14 cellular contexts compared by ENCODE assay signal in genomic region chr6:139448094-139448649, GRCh38.
DNase-seq lines count a peak whose midpoint lies in the region; ATAC-seq, FAIRE-seq and TF ChIP-seq lines count a peak whose summit lies in the region.
"Had no signal": no experiment of that assay in that cellular context is flagged by ENCODE, and none has a peak within 500 bp of the region (broad histone marks: within the 10 kb centered on the region; RNA-seq: fewer than 3 reads in every experiment).

No MANE protein-coding gene starts in this region.

- H3K4me1 Mint-ChIP-seq in dendritic cell treated with granulocyte-macrophage colony-stimulating factor and Interleukin-4, amounts not matched to agents 40 ng/mL and 50 ng/mL, for 4 days (ENCODE audit: low read depth): peaks cover 57% of the 10 kb centered on the region

- no peak overlapping the region for H3K4me3 Mint-ChIP-seq in dendritic cell treated with granulocyte-macrophage colony-stimulating factor and Interleukin-4, amounts not matched to agents 40 ng/mL and 50 ng/mL, for 4 days
- H3K4me3 Mint-ChIP-seq: CD4-positive, CD25-positive, alpha-beta regulatory T cell had no signal

- ATAC-seq in GM21390 (IDR thresholded peaks at IDR 0.05; ENCODE audit: unreplicated experiment) (peak; percentile 88), HG03135 (IDR thresholded peaks at IDR 0.05; ENCODE audit: unreplicated experiment) (peak; percentile 85)
- ATAC-seq: upper lobe of right lung had no signal

- no peak for TF ChIP-seq EP300 in suprapubic skin (IDR thresholded peaks at IDR 0.05)

- H3K9me3 Mint-ChIP-seq in dendritic cell treated with granulocyte-macrophage colony-stimulating factor and Interleukin-4, amounts not matched to agents 40 ng/mL and 50 ng/mL, for 4 days: peaks cover 6% of the 10 kb centered on the region
- H3K9me3 Mint-ChIP-seq: CD4-positive, CD25-positive, alpha-beta regulatory T cell had no signal

- H3K27me3 ChIP-seq in suprapubic skin: no peaks in the 10 kb centered on the region
- H3K27me3 ChIP-seq: upper lobe of right lung had no signal

- DNase-seq in GM12892 (ENCODE audit: insufficient read length) (no peak), DMS153 treated with DMSO at 0.1 percent for 48 hours (lab: John Stamatoyannopoulos, UW; ENCODE audit: unreplicated experiment) (no peak), SHP77 (lab: John Stamatoyannopoulos, UW) (no peak), suprapubic skin (ENCODE audit: low spot score in 2 of 2) (no peak), midbrain (lab: John Stamatoyannopoulos, UW) (no peak)
- DNase-seq: CD4-positive, CD25-positive, alpha-beta regulatory T cell; cerebellar nuclear complex; stimulated activated CD4-positive, alpha-beta T cell treated with anti-CD3 and anti-CD28 coated beads, Interleukin-12 subunit alpha, Interleukin-12 subunit beta, amount 100 ng/mL, for 4 hours; upper lobe of right lung had no signal

- no peak overlapping the region for H3K27ac ChIP-seq in suprapubic skin
- H3K27ac ChIP-seq: PC-9, upper lobe of right lung had no signal

- FAIRE-seq in GM12892 (lab: Jason Lieb, UNC): peak; percentile 66
- FAIRE-seq: islet of Langerhans had no signal

- H3K27me3 Mint-ChIP-seq in dendritic cell treated with granulocyte-macrophage colony-stimulating factor and Interleukin-4, amounts not matched to agents 40 ng/mL and 50 ng/mL, for 4 days: no peaks in the 10 kb centered on the region

- intact Hi-C loops in dendritic cell treated with granulocyte-macrophage colony-stimulating factor and Interleukin-4, amounts not matched to agents 40 ng/mL and 50 ng/mL, for 4 days (cut with micrococcal nuclease): loop anchor here (2.0 kb wide), 1 partner anchor 73 kb away; the partner anchor contains the start of gene CITED2

- H3K4me1 ChIP-seq in suprapubic skin: peaks cover 3% of the 10 kb centered on the region
- H3K4me1 ChIP-seq: upper lobe of right lung had no signal

- peak overlapping the region; percentile 78 for H3K27ac Mint-ChIP-seq in dendritic cell treated with granulocyte-macrophage colony-stimulating factor and Interleukin-4, amounts not matched to agents 40 ng/mL and 50 ng/mL, for 4 days
- H3K27ac Mint-ChIP-seq: CD4-positive, CD25-positive, alpha-beta regulatory T cell had no signal

- no peaks in the 10 kb centered on the region for H3K36me3 Mint-ChIP-seq in dendritic cell treated with granulocyte-macrophage colony-stimulating factor and Interleukin-4, amounts not matched to agents 40 ng/mL and 50 ng/mL, for 4 days (ENCODE audit: low read depth)
- H3K36me3 Mint-ChIP-seq: CD4-positive, CD25-positive, alpha-beta regulatory T cell had no signal

- 97% methylated on average over 1 of the region's 1 CpG for WGBS in suprapubic skin

- TF ChIP-seq CTCF in suprapubic skin (IDR thresholded peaks at IDR 0.05): no peak

- H3K9me3 ChIP-seq in suprapubic skin: no peaks in the 10 kb centered on the region
- H3K9me3 ChIP-seq: upper lobe of right lung had no signal

- no peaks in the 10 kb centered on the region for H3K36me3 ChIP-seq in suprapubic skin
- H3K36me3 ChIP-seq: upper lobe of right lung had no signal

- no peak overlapping the region for H3K4me3 ChIP-seq in suprapubic skin
- H3K4me3 ChIP-seq: PC-9, upper lobe of right lung had no signal

- TF ChIP-seq POLR2A in GM12892 (IDR thresholded peaks at IDR 0.05; ENCODE audit: low read depth, low read length): no peak
- no peak for TF ChIP-seq POLR2A in suprapubic skin (IDR thresholded peaks at IDR 0.05)
